Comparison of ENCODE assay signal across 17 cellular contexts in genomic region chr2:95275151-95275515, GRCh38. TPM values are rescaled to one million over a fixed set of nuclear protein-coding genes. Genes with fewer than 3 reads are reported as not detected.
A peak's percentile ranks its signal among the peaks of the same experiment; 100 is the strongest.
DNase-seq lines count a peak whose midpoint lies in the region; ATAC-seq and TF ChIP-seq lines count a peak whose summit lies in the region.
"Had no signal": no experiment of that assay in that cellular context is flagged by ENCODE, and none has a peak within 500 bp of the region (broad histone marks: within the 10 kb centered on the region; RNA-seq: fewer than 3 reads in every experiment).

No MANE protein-coding gene starts in this region.

- no peaks in the 10 kb centered on the region for H3K36me3 Mint-ChIP-seq in glutamatergic neuron (ENCODE audit: unreplicated experiment)
- H3K36me3 Mint-ChIP-seq: activated CD4-positive, alpha-beta memory T cell treated with anti-CD3 and anti-CD28 coated beads for 36 hours; CD8-positive, alpha-beta memory T cell; naive B cell had no signal

- peaks cover 2% of the 10 kb centered on the region for H3K27me3 Mint-ChIP-seq in glutamatergic neuron (ENCODE audit: unreplicated experiment)
- H3K27me3 Mint-ChIP-seq in stimulated activated naive CD8-positive, alpha-beta T cell treated with anti-CD3 and anti-CD28 coated beads, Interleukin-15, amount 100 ng/mL, for 72 hours = no peaks in the 10 kb centered on the region
- H3K27me3 Mint-ChIP-seq: activated CD4-positive, alpha-beta memory T cell treated with anti-CD3 and anti-CD28 coated beads for 36 hours; CD8-positive, alpha-beta memory T cell had no signal

- peak; percentile 10 for DNase-seq in activated T-cell treated with anti-CD3 and anti-CD28 coated beads, Interleukin-2, amount 50 U/mL, for 1 hour
- no peak for DNase-seq in activated T-cell treated with anti-CD3 and anti-CD28 coated beads, Interleukin-2, amount 50 U/mL, for 48 hours
- peak; percentile 64 for DNase-seq in mesenteric fat pad (ENCODE audit: low spot score)
- no peak for DNase-seq in thyroid gland
- DNase-seq in glutamatergic neuron = no peak
- DNase-seq in stimulated activated naive CD8-positive, alpha-beta T cell treated with anti-CD3 and anti-CD28 coated beads, Interleukin-15, amount 100 ng/mL, for 72 hours = no peak
- DNase-seq: activated CD4-positive, alpha-beta memory T cell treated with anti-CD3 and anti-CD28 coated beads for 36 hours; anterior cingulate cortex; naive B cell; NCI-H146; NCI-H226 had no signal

- H3K36me3 ChIP-seq in duodenal mucosa (ENCODE audit: control insufficient read depth in 1 of 2, insufficient read depth in 2 of 2, low read length in 2 of 2) (peaks cover 3 to 7% of the 10 kb centered on the region in 2 donors), thyroid gland (no peaks in the 10 kb centered on the region)

- H3K27ac ChIP-seq in duodenal mucosa (ENCODE audit: low read depth, low read length) = peak overlapping the region; percentile 59
- peak overlapping the region; percentile 67 to 83 (median 77) for H3K27ac ChIP-seq in thyroid gland
- H3K27ac ChIP-seq: A549 had no signal

- H3K9me3 ChIP-seq in duodenal mucosa (ENCODE audit: control insufficient read depth in 1 of 2, low read length in 2 of 2) (no peaks in the 10 kb centered on the region), thyroid gland (no peaks in the 10 kb centered on the region)

- no peak for TF ChIP-seq CTCF in thyroid gland (IDR thresholded peaks at IDR 0.05)
- no peak for TF ChIP-seq CTCF in glutamatergic neuron (IDR thresholded peaks at IDR 0.05; ENCODE audit: partially characterized antibody, unreplicated experiment)

- intact Hi-C loops in thyroid gland (cut with DNase I) = no loop called here

- H3K4me3 ChIP-seq in duodenal mucosa (ENCODE audit: low read depth in 1 of 2, low read length in 2 of 2) = peak overlapping the region; percentile 68 to 73
- H3K4me3 ChIP-seq in thyroid gland (replicated peaks in 1 of 3) = peak overlapping the region in 1 of 3 donors; percentile 17
- H3K4me3 ChIP-seq: A549 had no signal

- peaks cover 26 to 34% of the 10 kb centered on the region in 2 donors for H3K4me1 ChIP-seq in duodenal mucosa (ENCODE audit: control insufficient read depth in 1 of 2, insufficient read depth in 2 of 2, low read length in 2 of 2)
- H3K4me1 ChIP-seq in thyroid gland = peaks cover 39 to 44% of the 10 kb centered on the region in 2 donors
- H3K4me1 ChIP-seq: A549 had no signal

- H3K27ac Mint-ChIP-seq in glutamatergic neuron (ENCODE audit: unreplicated experiment) = no peak overlapping the region
- H3K27ac Mint-ChIP-seq in stimulated activated naive CD8-positive, alpha-beta T cell treated with anti-CD3 and anti-CD28 coated beads, Interleukin-15, amount 100 ng/mL, for 72 hours = no peak overlapping the region
- H3K27ac Mint-ChIP-seq: activated CD4-positive, alpha-beta memory T cell treated with anti-CD3 and anti-CD28 coated beads for 36 hours; activated T-helper 1 cell treated with anti-CD3 and anti-CD28 coated beads, Interleukin-12 subunit alpha, Interleukin-12 subunit beta, Interleukin-2, Interleukin-4 antibody, amounts not matched to agents 30 ng/mL and 10 ng/mL and 1 ng/mL, durations not matched to agents 14 hours and 24 hours and 36 hours; naive B cell had no signal

- peak overlapping the region; percentile 61 to 67 for H3K9ac ChIP-seq in duodenal mucosa (ENCODE audit: low read depth in 1 of 2, low read length in 2 of 2)

- peaks cover 7% of the 10 kb centered on the region for H3K4me1 Mint-ChIP-seq in glutamatergic neuron (ENCODE audit: low read depth, unreplicated experiment)
- no peaks in the 10 kb centered on the region for H3K4me1 Mint-ChIP-seq in stimulated activated naive CD8-positive, alpha-beta T cell treated with anti-CD3 and anti-CD28 coated beads, Interleukin-15, amount 100 ng/mL, for 72 hours
- H3K4me1 Mint-ChIP-seq: CD8-positive, alpha-beta memory T cell had no signal

- no peaks in the 10 kb centered on the region for H3K27me3 ChIP-seq in duodenal mucosa (ENCODE audit: control insufficient read depth in 1 of 2, insufficient read depth in 2 of 2, low read length in 2 of 2)
- no peaks in the 10 kb centered on the region for H3K27me3 ChIP-seq in thyroid gland

- TF ChIP-seq POLR2A in thyroid gland (IDR thresholded peaks at IDR 0.05) = no peak

- no peak overlapping the region for H3K4me3 Mint-ChIP-seq in glutamatergic neuron (ENCODE audit: unreplicated experiment)
- no peak overlapping the region for H3K4me3 Mint-ChIP-seq in stimulated activated naive CD8-positive, alpha-beta T cell treated with anti-CD3 and anti-CD28 coated beads, Interleukin-15, amount 100 ng/mL, for 72 hours
- H3K4me3 Mint-ChIP-seq: activated CD4-positive, alpha-beta memory T cell treated with anti-CD3 and anti-CD28 coated beads for 36 hours; activated T-helper 1 cell treated with anti-CD3 and anti-CD28 coated beads, Interleukin-12 subunit alpha, Interleukin-12 subunit beta, Interleukin-2, Interleukin-4 antibody, amounts not matched to agents 30 ng/mL and 10 ng/mL and 1 ng/mL, durations not matched to agents 14 hours and 24 hours and 36 hours; CD8-positive, alpha-beta memory T cell; naive B cell had no signal

- WGBS in thyroid gland, 2 donors = 50 to 68% methylated on average over 2 to 3 of the region's 4 CpGs

- H3K9me3 Mint-ChIP-seq in glutamatergic neuron (ENCODE audit: unreplicated experiment) = peaks cover 4% of the 10 kb centered on the region
- H3K9me3 Mint-ChIP-seq in stimulated activated naive CD8-positive, alpha-beta T cell treated with anti-CD3 and anti-CD28 coated beads, Interleukin-15, amount 100 ng/mL, for 72 hours = no peaks in the 10 kb centered on the region
- H3K9me3 Mint-ChIP-seq: activated CD4-positive, alpha-beta memory T cell treated with anti-CD3 and anti-CD28 coated beads for 36 hours; activated T-helper 1 cell treated with anti-CD3 and anti-CD28 coated beads, Interleukin-12 subunit alpha, Interleukin-12 subunit beta, Interleukin-2, Interleukin-4 antibody, amounts not matched to agents 30 ng/mL and 10 ng/mL and 1 ng/mL, durations not matched to agents 14 hours and 24 hours and 36 hours; CD8-positive, alpha-beta memory T cell had no signal

- ATAC-seq in stimulated activated naive CD8-positive, alpha-beta T cell treated with anti-CD3 and anti-CD28 coated beads, Interleukin-15, amount 100 ng/mL, for 72 hours = no peak
- no peak for ATAC-seq in HG02981 (IDR thresholded peaks at IDR 0.05; ENCODE audit: unreplicated experiment)
- ATAC-seq: A549 had no signal

RNA-seq across cellular contexts. Expression of gene PROM2, which starts 0.9 kb away (rescaled TPM):
- total RNA-seq in mesenteric fat pad (0.39 TPM), thyroid gland (10 to 100 TPM; 16.7 to 24.3 (median 22.0) TPM), glutamatergic neuron (ENCODE audit: unreplicated experiment) (5.4 TPM)
- total RNA-seq: SK-MEL-5 had no signal

RNA-seq across cellular contexts. Expression of gene KCNIP3, which starts 22.0 kb away (rescaled TPM):
- total RNA-seq in mesenteric fat pad (3.8 TPM), thyroid gland (10 to 100 TPM; 37.1 to 66.5 (median 51.1) TPM), glutamatergic neuron (ENCODE audit: unreplicated experiment) (7.3 TPM)
- total RNA-seq: activated CD4-positive, alpha-beta memory T cell treated with anti-CD3 and anti-CD28 coated beads for 36 hours; activated T-helper 1 cell treated with anti-CD3 and anti-CD28 coated beads, Interleukin-12 subunit alpha, Interleukin-12 subunit beta, Interleukin-2, Interleukin-4 antibody, amounts not matched to agents 30 ng/mL and 10 ng/mL and 1 ng/mL, durations not matched to agents 14 hours and 24 hours and 36 hours; CD8-positive, alpha-beta memory T cell had no signal

Comparison
In these comparisons a context has a peak if more than half of its experiments do, and no peak if none do; other contexts are left out.
1. DNase-seq: peak in activated T-cell treated with anti-CD3 and anti-CD28 coated beads, Interleukin-2, amount 50 U/mL, for 1 hour (single experiment) and mesenteric fat pad (single experiment); none in activated T-cell treated with anti-CD3 and anti-CD28 coated beads, Interleukin-2, amount 50 U/mL, for 48 hours (0 of 2), thyroid gland (0 of 2), glutamatergic neuron (single experiment) and stimulated activated naive CD8-positive, alpha-beta T cell treated with anti-CD3 and anti-CD28 coated beads, Interleukin-15, amount 100 ng/mL, for 72 hours (0 of 2).